32 cellular contexts compared by ENCODE assay signal in genomic region chr20:22740829-22741228, GRCh38.
"Had no signal": no experiment of that assay in that cellular context is flagged by ENCODE, and none has a peak within 500 bp of the region (broad histone marks: within the 10 kb centered on the region; RNA-seq: fewer than 3 reads in every experiment).

No MANE protein-coding gene starts in this region.

- H3K9me3 ChIP-seq: adrenal gland, body of pancreas, colonic mucosa, esophagus muscularis mucosa had no signal

- H3K36me3 ChIP-seq: adrenal gland, cardiac muscle cell, colonic mucosa, esophagus muscularis mucosa, WERI-Rb-1 had no signal

- DNase-seq: activated B cell treated with CpG ODN at 0.5 μM for 24 hours; activated CD4-positive, alpha-beta T cell treated with anti-CD3 and anti-CD28 coated beads for 48 hours; activated CD4-positive, alpha-beta T cell treated with anti-CD3 and anti-CD28 coated beads, Interleukin-2, amount 50 U/mL, for 1 hour; activated CD4-positive, alpha-beta T cell treated with anti-CD3 and anti-CD28 coated beads, Interleukin-2, amount 50 U/mL, for 48 hours; activated CD8-positive, alpha-beta memory T cell treated with anti-CD3 and anti-CD28 coated beads for 24 hours; activated CD8-positive, alpha-beta T cell treated with anti-CD3 and anti-CD28 coated beads for 36 hours; activated effector memory CD4-positive, alpha-beta T cell treated with Interleukin-2 at 50 U/mL for 16 hours; activated gamma-delta T cell treated with Interleukin-2 at 50 U/mL for 16 hours; activated naive CD4-positive, alpha-beta T cell treated with anti-CD3 and anti-CD28 coated beads for 36 hours; activated naive CD8-positive, alpha-beta T cell treated with anti-CD3 and anti-CD28 coated beads for 36 hours; activated naive CD8-positive, alpha-beta T cell treated with anti-CD3 and anti-CD28 coated beads, Interleukin-2, amount 50 U/mL, for 24 hours; activated T-cell treated with anti-CD3 and anti-CD28 coated beads, Interleukin-2, amount 50 U/mL, for 4 hours; adrenal gland; amygdala; aorta; body of pancreas; central memory CD4-positive, alpha-beta T cell; cerebellar nuclear complex; colonic mucosa; effector CD8-positive, alpha-beta T cell; erythroblast; foreskin fibroblast; head of caudate nucleus; T-helper 1 cell; T-helper 17 cell; T1000; WERI-Rb-1 had no signal

- H3K4me1 ChIP-seq: adrenal gland, body of pancreas, colonic mucosa had no signal

- H3K27ac ChIP-seq: adrenal gland, body of pancreas, cardiac muscle cell, colonic mucosa, esophagus muscularis mucosa, WERI-Rb-1 had no signal

- H3K27me3 ChIP-seq: adrenal gland, body of pancreas, cardiac muscle cell, colonic mucosa, esophagus muscularis mucosa had no signal

- H3K4me3 ChIP-seq: adrenal gland, body of pancreas, cardiac muscle cell, colonic mucosa, esophagus muscularis mucosa had no signal

- FAIRE-seq: endometrium, endothelial cell of umbilical vein, frontal cortex had no signal
